ENCODE assay signal across 11 cellular contexts in genomic region chr4:113823291-113823659, GRCh38.
DNase-seq lines count a peak whose midpoint lies in the region; ATAC-seq and TF ChIP-seq lines count a peak whose summit lies in the region.
"Had no signal": no experiment of that assay in that cellular context is flagged by ENCODE, and none has a peak within 500 bp of the region (broad histone marks: within the 10 kb centered on the region; RNA-seq: fewer than 3 reads in every experiment).

No MANE protein-coding gene starts in this region.

- no peak overlapping the region for H3K4me3 ChIP-seq in AG10803 (ENCODE audit: low read length)
- H3K4me3 ChIP-seq: BLaER1, lower lobe of right lung had no signal

- DNase-seq in AG10803 (ENCODE audit: low read depth) (peak; percentile 43), SKM-1 treated with dmso at 0.1 percent for 144 hours (lab: John Stamatoyannopoulos, UW; ENCODE audit: unreplicated experiment) (peak; percentile 47), DMS79 (lab: John Stamatoyannopoulos, UW) (no peak), SHP77 treated with DMSO at 0.1 percent for 48 hours (lab: John Stamatoyannopoulos, UW) (no peak), posterior vena cava (ENCODE audit: low spot score) (no peak), NCI-H2196 (lab: John Stamatoyannopoulos, UW; ENCODE audit: unreplicated experiment) (no peak)
- DNase-seq: lower lobe of right lung, T-helper 9 cell had no signal

- no peak for TF ChIP-seq CTCF in AG10803 (conservative IDR thresholded peaks at IDR 0.05; ENCODE audit: low read length)

- ATAC-seq in GM19324 (IDR thresholded peaks at IDR 0.05; ENCODE audit: low FRiP score, unreplicated experiment) (peak; percentile 56), HG03045 (IDR thresholded peaks at IDR 0.05; ENCODE audit: unreplicated experiment) (peak; percentile 73)

- intact Hi-C loops in posterior vena cava (cut with DNase I), result no loop called here

Comparison
In these comparisons a context has a peak if more than half of its experiments do, and no peak if none do; other contexts are left out.
1. DNase-seq: peak in AG10803 (single experiment) and SKM-1 treated with dmso at 0.1 percent for 144 hours (single experiment); none in DMS79 (single experiment), SHP77 treated with DMSO at 0.1 percent for 48 hours (single experiment), posterior vena cava (single experiment) and NCI-H2196 (single experiment).